In genomic region chr3:191235331-191236314, GRCh38 we compare ENCODE assay signal across 10 cellular contexts. TPM values are rescaled to one million over a fixed set of nuclear protein-coding genes. Genes with fewer than 3 reads are reported as not detected.
DNase-seq lines count a peak whose midpoint lies in the region; ATAC-seq and TF ChIP-seq lines count a peak whose summit lies in the region.
"Had no signal": no experiment of that assay in that cellular context is flagged by ENCODE, and none has a peak within 500 bp of the region (broad histone marks: within the 10 kb centered on the region; RNA-seq: fewer than 3 reads in every experiment).

No MANE protein-coding gene starts in this region.

- H3K9me2 ChIP-seq in hepatocyte (replicated peaks; ENCODE audit: insufficient read depth), result no peaks in the 10 kb centered on the region

- TF ChIP-seq POLR2A in Peyer's patch (IDR thresholded peaks at IDR 0.05), result no peak

- H2AFZ ChIP-seq in neuronal stem cell (ENCODE audit: low read length) (peak overlapping the region; percentile 2), hepatocyte (no peak overlapping the region)

- WGBS in neuronal stem cell (ENCODE audit: extremely low coverage in 2 of 2, insufficient read length in 2 of 2, insufficient replicate concordance in 1 of 2), 2 donors, result no CpG with 5 or more reads among the region's 4 CpGs
- 93% methylated on average over 4 of the region's 4 CpGs for WGBS in hepatocyte (ENCODE audit: low lambda C conversion rate, missing lambda C conversion rate)

- no peak overlapping the region for H2BK5ac ChIP-seq in neuronal stem cell (ENCODE audit: low read length)

- H3K14ac ChIP-seq in neuronal stem cell (ENCODE audit: low read length), result no peak overlapping the region

- H3K4me3 Mint-ChIP-seq in HFFc6, result peak overlapping the region; percentile 66
- no peak overlapping the region for H3K4me3 Mint-ChIP-seq in CD8-positive, alpha-beta T cell

- H3K4me2 ChIP-seq in neuronal stem cell (ENCODE audit: insufficient read depth, low read length, poor library complexity, severe bottlenecking) (no peak overlapping the region), hepatocyte (no peak overlapping the region)

- no peak overlapping the region for H2BK15ac ChIP-seq in neuronal stem cell (ENCODE audit: low read length)

- H3K9ac ChIP-seq in neuronal stem cell (ENCODE audit: low read depth, low read length, poor library complexity), result no peak overlapping the region

- H3K27ac ChIP-seq in neuronal stem cell (replicated peaks; ENCODE audit: low read length) (no peak overlapping the region), hepatocyte (no peak overlapping the region), Peyer's patch (no peak overlapping the region), caudate nucleus (ENCODE audit: low read depth, low read length) (no peak overlapping the region)
- H3K27ac ChIP-seq in CD8-positive, alpha-beta T cell (ENCODE audit: low read depth, low read length), result no peak overlapping the region
- H3K27ac ChIP-seq: esophagus muscularis mucosa had no signal

- no peak overlapping the region for H2BK12ac ChIP-seq in neuronal stem cell (ENCODE audit: low read length)

- no peaks in the 10 kb centered on the region for H3K36me3 Mint-ChIP-seq in HFFc6 (ENCODE audit: low read depth)
- H3K36me3 Mint-ChIP-seq in CD8-positive, alpha-beta T cell, result no peaks in the 10 kb centered on the region

- H3K36me3 ChIP-seq in neuronal stem cell (replicated peaks in 1 of 2; ENCODE audit: control insufficient read depth in 2 of 2, insufficient read depth in 2 of 2, low read length in 2 of 2) (no peaks in the 10 kb centered on the region), hepatocyte (replicated peaks; ENCODE audit: insufficient read depth, low read depth) (no peaks in the 10 kb centered on the region), Peyer's patch (no peaks in the 10 kb centered on the region)
- H3K36me3 ChIP-seq in CD8-positive, alpha-beta T cell (ENCODE audit: insufficient read depth, low read length), result no peaks in the 10 kb centered on the region
- H3K36me3 ChIP-seq: esophagus muscularis mucosa had no signal

- CTCF ChIA-PET in CD8-positive, alpha-beta T cell (lab: Charles Lee), result no interaction called here

- H3K4me1 ChIP-seq in neuronal stem cell (ENCODE audit: control insufficient read depth in 2 of 2, insufficient read depth in 1 of 2, low read depth in 1 of 2, low read length in 2 of 2) (peaks cover 5 to 16% of the 10 kb centered on the region in 2 donors), hepatocyte (ENCODE audit: insufficient read depth) (peaks cover 7% of the 10 kb centered on the region), Peyer's patch (no peaks in the 10 kb centered on the region)
- H3K4me1 ChIP-seq in CD8-positive, alpha-beta T cell (ENCODE audit: insufficient read depth, low read length), result no peaks in the 10 kb centered on the region

- no peak overlapping the region for H3K4ac ChIP-seq in neuronal stem cell (ENCODE audit: low read length)

- H3K4me3 ChIP-seq in neuronal stem cell (ENCODE audit: low read length in 2 of 2) (no peak overlapping the region), hepatocyte (no peak overlapping the region), Peyer's patch (no peak overlapping the region)
- H3K4me3 ChIP-seq in CD8-positive, alpha-beta T cell (ENCODE audit: low read depth, low read length), result no peak overlapping the region
- H3K4me3 ChIP-seq: esophagus muscularis mucosa had no signal

- POLR2A ChIA-PET in CD8-positive, alpha-beta T cell (lab: Charles Lee), result no interaction called here

- H3K18ac ChIP-seq in neuronal stem cell (ENCODE audit: low read length), result no peak overlapping the region

- H2AK5ac ChIP-seq in neuronal stem cell (ENCODE audit: low read depth, low read length), result no peak overlapping the region

- H3K27ac Mint-ChIP-seq in HFFc6, result peak overlapping the region; percentile 88
- H3K27ac Mint-ChIP-seq in CD8-positive, alpha-beta T cell, result no peak overlapping the region

- H2BK120ac ChIP-seq in neuronal stem cell (ENCODE audit: low read depth, low read length), result no peak overlapping the region

- peaks cover 69% of the 10 kb centered on the region for H3K4me1 Mint-ChIP-seq in HFFc6 (ENCODE audit: low read depth)
- H3K4me1 Mint-ChIP-seq in CD8-positive, alpha-beta T cell (ENCODE audit: low read depth), result no peaks in the 10 kb centered on the region

- ATAC-seq in GM18867 (IDR thresholded peaks at IDR 0.05; ENCODE audit: unreplicated experiment), result peak; percentile 99
- no peak for ATAC-seq in CD8-positive, alpha-beta T cell

- intact Hi-C loops in CD8-positive, alpha-beta T cell (cut with DNase I, micrococcal nuclease), result no loop called here

- H4K8ac ChIP-seq in neuronal stem cell (ENCODE audit: low read depth, low read length), result no peak overlapping the region

- TF ChIP-seq CTCF in HFFc6 (IDR thresholded peaks at IDR 0.05) (no peak), hepatocyte (IDR thresholded peaks at IDR 0.05; ENCODE audit: poor library complexity) (no peak), Peyer's patch (IDR thresholded peaks at IDR 0.05) (no peak)
- no peak for TF ChIP-seq CTCF in CD8-positive, alpha-beta T cell (IDR thresholded peaks at IDR 0.05)

- H3K9me3 Mint-ChIP-seq in HFFc6, result no peaks in the 10 kb centered on the region
- no peaks in the 10 kb centered on the region for H3K9me3 Mint-ChIP-seq in CD8-positive, alpha-beta T cell

- H3K79me2 ChIP-seq in hepatocyte, result no peaks in the 10 kb centered on the region

- H3K23ac ChIP-seq in neuronal stem cell (ENCODE audit: low read depth, low read length, poor library complexity), result no peak overlapping the region

- no peak overlapping the region for H4K91ac ChIP-seq in neuronal stem cell (ENCODE audit: low read depth, low read length, poor library complexity)

- no peaks in the 10 kb centered on the region for H3K27me3 Mint-ChIP-seq in HFFc6 (ENCODE audit: insufficient read depth)
- H3K27me3 Mint-ChIP-seq in CD8-positive, alpha-beta T cell (ENCODE audit: low read depth), result no peaks in the 10 kb centered on the region

- no peaks in the 10 kb centered on the region for H4K20me1 ChIP-seq in hepatocyte (ENCODE audit: insufficient read depth, poor library complexity, severe bottlenecking)

- DNase-seq in HFFc6 (peak; percentile 71), NCI-H226 (peak; percentile 17), neuronal stem cell (ENCODE audit: low spot score) (no peak), hepatocyte (ENCODE audit: low spot score) (no peak), Peyer's patch (no peak), caudate nucleus (lab: John Stamatoyannopoulos, UW) (no peak)
- no peak for DNase-seq in CD8-positive, alpha-beta T cell
- DNase-seq: stimulated activated CD4-positive, alpha-beta T cell treated with anti-CD3 and anti-CD28 coated beads, Interleukin-2, amount 100 ng/mL, for 24 hours had no signal

- H3K9me3 ChIP-seq in neuronal stem cell (replicated peaks in 1 of 2; ENCODE audit: control insufficient read depth in 2 of 2, insufficient read depth in 1 of 2, low read depth in 1 of 2, low read length in 2 of 2) (no peaks in the 10 kb centered on the region), hepatocyte (ENCODE audit: low read depth) (no peaks in the 10 kb centered on the region), Peyer's patch (no peaks in the 10 kb centered on the region)
- H3K9me3 ChIP-seq in CD8-positive, alpha-beta T cell (ENCODE audit: low read length), result no peaks in the 10 kb centered on the region
- H3K9me3 ChIP-seq: esophagus muscularis mucosa had no signal

- no peaks in the 10 kb centered on the region for H3K27me3 ChIP-seq in neuronal stem cell (ENCODE audit: control insufficient read depth in 3 of 3, insufficient read depth in 3 of 3, low read depth in 1 of 3, low read length in 3 of 3)
- no peaks in the 10 kb centered on the region for H3K27me3 ChIP-seq in CD8-positive, alpha-beta T cell (ENCODE audit: insufficient read depth, low read length)
- H3K27me3 ChIP-seq in hepatocyte, result no peaks in the 10 kb centered on the region
- H3K27me3 ChIP-seq in Peyer's patch, result no peaks in the 10 kb centered on the region
- H3K27me3 ChIP-seq: esophagus muscularis mucosa had no signal

- no peaks in the 10 kb centered on the region for H3K79me1 ChIP-seq in neuronal stem cell (ENCODE audit: low read depth, low read length)

RNA-seq across cellular contexts. Expression of gene OSTN, which starts 36.6 kb away (rescaled TPM):
- under 1 TPM in 4 of 6 experiments, not detected in 2; 0.24 to 0.71 (median 0.34) TPM for total RNA-seq in HFFc6 (2021; fragmentation: NEBNext Ultra II Directional; extraction: Animal tissue kit (Norgen Biotek cat#: 25700))
- polyA plus RNA-seq in neuronal stem cell (2013, experiment 1 of 2), result 0.31 TPM
- 0.10 TPM for polyA plus RNA-seq in neuronal stem cell (2013, experiment 2 of 2)
- not detected for total RNA-seq in CD8-positive, alpha-beta T cell
- total RNA-seq in hepatocyte (11.3 and 17.4 TPM in 2 replicates), Peyer's patch (not detected)
- 1.4 and 6.6 TPM in 2 replicates for polyA plus RNA-seq in hepatocyte
- total RNA-seq: esophagus muscularis mucosa had no signal

Comparison
In these comparisons a context has a peak if more than half of its experiments do, and no peak if none do; other contexts are left out.
1. DNase-seq: peak in HFFc6 (single experiment) and NCI-H226 (single experiment); none in neuronal stem cell (single experiment), CD8-positive, alpha-beta T cell (0 of 7), hepatocyte (single experiment), Peyer's patch (0 of 3) and caudate nucleus (0 of 61).